Comparison of ENCODE assay signal across 1 cellular context in genomic region chr10:124791378-124792348, GRCh38.
TF ChIP-seq lines count a peak whose summit lies in the region.

Gene EEF1AKMT2 (minus strand): TSS chr10:124791887. CDS start chr10:124791833, 54 bp downstream.

TF ChIP-seq in K562, 482 proteins besides CTCF, POLR2A, EP300 and RAD21 (continued from another document and continues in another):
- TF ChIP-seq ZKSCAN1 (IDR thresholded peaks at IDR 0.05; ENCODE audit: low read depth, low read length), result no peak
- no peak for TF ChIP-seq NCOR1 (IDR thresholded peaks at IDR 0.05)
- no peak for TF ChIP-seq ZBTB9 (CRISPR knock-in tag; IDR thresholded peaks at IDR 0.05)
- TF ChIP-seq KLF16 (IDR thresholded peaks at IDR 0.05), result no peak
- TF ChIP-seq SAP30 (IDR thresholded peaks at IDR 0.05; ENCODE audit: borderline replicate concordance, insufficient read depth, low read depth, low read length, poor library complexity, severe bottlenecking), result peak; percentile 48
- TF ChIP-seq, protein P1, sequence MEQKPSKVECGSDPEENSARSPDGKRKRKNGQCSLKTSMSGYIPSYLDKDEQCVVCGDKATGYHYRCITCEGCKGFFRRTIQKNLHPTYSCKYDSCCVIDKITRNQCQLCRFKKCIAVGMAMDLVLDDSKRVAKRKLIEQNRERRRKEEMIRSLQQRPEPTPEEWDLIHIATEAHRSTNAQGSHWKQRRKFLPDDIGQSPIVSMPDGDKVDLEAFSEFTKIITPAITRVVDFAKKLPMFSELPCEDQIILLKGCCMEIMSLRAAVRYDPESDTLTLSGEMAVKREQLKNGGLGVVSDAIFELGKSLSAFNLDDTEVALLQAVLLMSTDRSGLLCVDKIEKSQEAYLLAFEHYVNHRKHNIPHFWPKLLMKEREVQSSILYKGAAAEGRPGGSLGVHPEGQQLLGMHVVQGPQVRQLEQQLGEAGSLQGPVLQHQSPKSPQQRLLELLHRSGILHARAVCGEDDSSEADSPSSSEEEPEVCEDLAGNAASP (IDR thresholded peaks at IDR 0.05), result no peak
- no peak for TF ChIP-seq SIN3B (IDR thresholded peaks at IDR 0.05; ENCODE audit: low read depth)
- TF ChIP-seq CBX1 (IDR thresholded peaks at IDR 0.05; ENCODE audit: low read depth), result peak; percentile 89
- no peak for TF ChIP-seq ARID1B (IDR thresholded peaks at IDR 0.05)
- peak; percentile 83 for TF ChIP-seq NFIX (CRISPR knock-in tag; IDR thresholded peaks at IDR 0.05; ENCODE audit: low read depth)
- TF ChIP-seq HMG20B (CRISPR knock-in tag; IDR thresholded peaks at IDR 0.05), result no peak
- no peak for TF ChIP-seq ATF2 (CRISPR knock-in tag; IDR thresholded peaks at IDR 0.05)
- no peak for TF ChIP-seq BRD9 (IDR thresholded peaks at IDR 0.05; ENCODE audit: low read depth, partially characterized antibody)
- TF ChIP-seq PTRF (tag; IDR thresholded peaks at IDR 0.05), result no peak
- no peak for TF ChIP-seq SRSF7 (optimal IDR thresholded peaks at IDR 0.05; ENCODE audit: low read depth, low read length)
- TF ChIP-seq FOXA3 (CRISPR knock-in tag; conservative IDR thresholded peaks at IDR 0.05 in 1 of 2, IDR thresholded peaks at IDR 0.05 in 1 of 2), result no peak
- no peak for TF ChIP-seq PTTG1 (tag; IDR thresholded peaks at IDR 0.05; ENCODE audit: low read depth)
- peak; percentile 63 for TF ChIP-seq POLR2AphosphoS5 (IDR thresholded peaks at IDR 0.05; ENCODE audit: control insufficient read depth, insufficient read depth, low read depth, low read length)
- no peak for TF ChIP-seq ZSCAN32 (CRISPR knock-in tag; IDR thresholded peaks at IDR 0.05)
- TF ChIP-seq CREM (IDR thresholded peaks at IDR 0.05; ENCODE audit: low read depth), result peak; percentile 71; the same call in 1 of the 2 replicates
- peak; percentile 72 for TF ChIP-seq TFAP4 (CRISPR knock-in tag; IDR thresholded peaks at IDR 0.05; ENCODE audit: borderline replicate concordance)
- TF ChIP-seq ZFP30 (CRISPR knock-in tag; IDR thresholded peaks at IDR 0.05; ENCODE audit: borderline replicate concordance), result no peak
- TF ChIP-seq HDAC8 (tag; IDR thresholded peaks at IDR 0.05), result no peak
- TF ChIP-seq, protein P2, sequence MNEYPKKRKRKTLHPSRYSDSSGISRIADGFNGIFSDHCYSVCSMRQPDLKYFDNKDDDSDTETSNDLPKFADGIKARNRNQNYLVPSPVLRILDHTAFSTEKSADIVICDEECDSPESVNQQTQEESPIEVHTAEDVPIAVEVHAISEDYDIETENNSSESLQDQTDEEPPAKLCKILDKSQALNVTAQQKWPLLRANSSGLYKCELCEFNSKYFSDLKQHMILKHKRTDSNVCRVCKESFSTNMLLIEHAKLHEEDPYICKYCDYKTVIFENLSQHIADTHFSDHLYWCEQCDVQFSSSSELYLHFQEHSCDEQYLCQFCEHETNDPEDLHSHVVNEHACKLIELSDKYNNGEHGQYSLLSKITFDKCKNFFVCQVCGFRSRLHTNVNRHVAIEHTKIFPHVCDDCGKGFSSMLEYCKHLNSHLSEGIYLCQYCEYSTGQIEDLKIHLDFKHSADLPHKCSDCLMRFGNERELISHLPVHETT (CRISPR knock-in tag; conservative IDR thresholded peaks at IDR 0.05 in 1 of 2, IDR thresholded peaks at IDR 0.05 in 1 of 2), result peak in 1 of 2 experiments; percentile 90; a peak in 2 of 4 replicates
- TF ChIP-seq SRSF9 (IDR thresholded peaks at IDR 0.05; ENCODE audit: borderline replicate concordance, low read depth, low read length), result no peak
- TF ChIP-seq PRMT5 (CRISPR knock-in tag; IDR thresholded peaks at IDR 0.05), result 0 out of 2 replicates have a peak, but pooled peaks have one; percentile 35
- TF ChIP-seq RBM25 (IDR thresholded peaks at IDR 0.05; ENCODE audit: low read depth, low read length, severe bottlenecking), result no peak
- TF ChIP-seq, protein P3, sequence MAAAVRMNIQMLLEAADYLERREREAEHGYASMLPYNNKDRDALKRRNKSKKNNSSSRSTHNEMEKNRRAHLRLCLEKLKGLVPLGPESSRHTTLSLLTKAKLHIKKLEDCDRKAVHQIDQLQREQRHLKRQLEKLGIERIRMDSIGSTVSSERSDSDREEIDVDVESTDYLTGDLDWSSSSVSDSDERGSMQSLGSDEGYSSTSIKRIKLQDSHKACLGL (CRISPR knock-in tag; IDR thresholded peaks at IDR 0.05; ENCODE audit: borderline replicate concordance, poor library complexity, severe bottlenecking), result no peak
- no peak for TF ChIP-seq ATF3 (IDR thresholded peaks at IDR 0.05)
- no peak for TF ChIP-seq ATF3 (CRISPR knock-in tag; conservative IDR thresholded peaks at IDR 0.05)
- TF ChIP-seq NBN (IDR thresholded peaks at IDR 0.05; ENCODE audit: low read depth), result no peak
- TF ChIP-seq NR2C2 (CRISPR knock-in tag; IDR thresholded peaks at IDR 0.05), result 0 out of 2 replicates have a peak, but pooled peaks have one; percentile 26
- no peak for TF ChIP-seq NR2C2 (tag; IDR thresholded peaks at IDR 0.05)
- TF ChIP-seq, protein P4, sequence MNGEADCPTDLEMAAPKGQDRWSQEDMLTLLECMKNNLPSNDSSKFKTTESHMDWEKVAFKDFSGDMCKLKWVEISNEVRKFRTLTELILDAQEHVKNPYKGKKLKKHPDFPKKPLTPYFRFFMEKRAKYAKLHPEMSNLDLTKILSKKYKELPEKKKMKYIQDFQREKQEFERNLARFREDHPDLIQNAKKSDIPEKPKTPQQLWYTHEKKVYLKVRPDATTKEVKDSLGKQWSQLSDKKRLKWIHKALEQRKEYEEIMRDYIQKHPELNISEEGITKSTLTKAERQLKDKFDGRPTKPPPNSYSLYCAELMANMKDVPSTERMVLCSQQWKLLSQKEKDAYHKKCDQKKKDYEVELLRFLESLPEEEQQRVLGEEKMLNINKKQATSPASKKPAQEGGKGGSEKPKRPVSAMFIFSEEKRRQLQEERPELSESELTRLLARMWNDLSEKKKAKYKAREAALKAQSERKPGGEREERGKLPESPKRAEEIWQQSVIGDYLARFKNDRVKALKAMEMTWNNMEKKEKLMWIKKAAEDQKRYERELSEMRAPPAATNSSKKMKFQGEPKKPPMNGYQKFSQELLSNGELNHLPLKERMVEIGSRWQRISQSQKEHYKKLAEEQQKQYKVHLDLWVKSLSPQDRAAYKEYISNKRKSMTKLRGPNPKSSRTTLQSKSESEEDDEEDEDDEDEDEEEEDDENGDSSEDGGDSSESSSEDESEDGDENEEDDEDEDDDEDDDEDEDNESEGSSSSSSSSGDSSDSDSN (IDR thresholded peaks at IDR 0.05; ENCODE audit: borderline replicate concordance in 1 of 2, low read depth in 2 of 2, low read length in 2 of 2), result peak; percentile 85 to 89; a peak in 3 of 4 replicates
- TF ChIP-seq ZC3H11A (IDR thresholded peaks at IDR 0.05; ENCODE audit: low read depth, low read length), result no peak
- peak; percentile 90 for TF ChIP-seq ARID4B (CRISPR knock-in tag; IDR thresholded peaks at IDR 0.05)
- no peak for TF ChIP-seq TFE3 (CRISPR knock-in tag; IDR thresholded peaks at IDR 0.05)
- TF ChIP-seq, protein P5, sequence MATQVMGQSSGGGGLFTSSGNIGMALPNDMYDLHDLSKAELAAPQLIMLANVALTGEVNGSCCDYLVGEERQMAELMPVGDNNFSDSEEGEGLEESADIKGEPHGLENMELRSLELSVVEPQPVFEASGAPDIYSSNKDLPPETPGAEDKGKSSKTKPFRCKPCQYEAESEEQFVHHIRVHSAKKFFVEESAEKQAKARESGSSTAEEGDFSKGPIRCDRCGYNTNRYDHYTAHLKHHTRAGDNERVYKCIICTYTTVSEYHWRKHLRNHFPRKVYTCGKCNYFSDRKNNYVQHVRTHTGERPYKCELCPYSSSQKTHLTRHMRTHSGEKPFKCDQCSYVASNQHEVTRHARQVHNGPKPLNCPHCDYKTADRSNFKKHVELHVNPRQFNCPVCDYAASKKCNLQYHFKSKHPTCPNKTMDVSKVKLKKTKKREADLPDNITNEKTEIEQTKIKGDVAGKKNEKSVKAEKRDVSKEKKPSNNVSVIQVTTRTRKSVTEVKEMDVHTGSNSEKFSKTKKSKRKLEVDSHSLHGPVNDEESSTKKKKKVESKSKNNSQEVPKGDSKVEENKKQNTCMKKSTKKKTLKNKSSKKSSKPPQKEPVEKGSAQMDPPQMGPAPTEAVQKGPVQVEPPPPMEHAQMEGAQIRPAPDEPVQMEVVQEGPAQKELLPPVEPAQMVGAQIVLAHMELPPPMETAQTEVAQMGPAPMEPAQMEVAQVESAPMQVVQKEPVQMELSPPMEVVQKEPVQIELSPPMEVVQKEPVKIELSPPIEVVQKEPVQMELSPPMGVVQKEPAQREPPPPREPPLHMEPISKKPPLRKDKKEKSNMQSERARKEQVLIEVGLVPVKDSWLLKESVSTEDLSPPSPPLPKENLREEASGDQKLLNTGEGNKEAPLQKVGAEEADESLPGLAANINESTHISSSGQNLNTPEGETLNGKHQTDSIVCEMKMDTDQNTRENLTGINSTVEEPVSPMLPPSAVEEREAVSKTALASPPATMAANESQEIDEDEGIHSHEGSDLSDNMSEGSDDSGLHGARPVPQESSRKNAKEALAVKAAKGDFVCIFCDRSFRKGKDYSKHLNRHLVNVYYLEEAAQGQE (CRISPR knock-in tag; IDR thresholded peaks at IDR 0.05; ENCODE audit: low read depth), result no peak
- peak; percentile 82 for TF ChIP-seq TBP (optimal IDR thresholded peaks at IDR 0.05; ENCODE audit: low read depth, low read length)
- TF ChIP-seq RAD51 (IDR thresholded peaks at IDR 0.05; ENCODE audit: borderline replicate concordance, low read depth), result no peak
- TF ChIP-seq ZNF551 (CRISPR knock-in tag; IDR thresholded peaks at IDR 0.05), result no peak
- peak; percentile 65 for TF ChIP-seq RBM22 (IDR thresholded peaks at IDR 0.05; ENCODE audit: low read depth, low read length, poor library complexity, severe bottlenecking)
- no peak for TF ChIP-seq ZNF589 (CRISPR knock-in tag; IDR thresholded peaks at IDR 0.05; ENCODE audit: low read depth)
